Comparison of ENCODE assay signal across 1 cellular context in the genomic region with DNA sequence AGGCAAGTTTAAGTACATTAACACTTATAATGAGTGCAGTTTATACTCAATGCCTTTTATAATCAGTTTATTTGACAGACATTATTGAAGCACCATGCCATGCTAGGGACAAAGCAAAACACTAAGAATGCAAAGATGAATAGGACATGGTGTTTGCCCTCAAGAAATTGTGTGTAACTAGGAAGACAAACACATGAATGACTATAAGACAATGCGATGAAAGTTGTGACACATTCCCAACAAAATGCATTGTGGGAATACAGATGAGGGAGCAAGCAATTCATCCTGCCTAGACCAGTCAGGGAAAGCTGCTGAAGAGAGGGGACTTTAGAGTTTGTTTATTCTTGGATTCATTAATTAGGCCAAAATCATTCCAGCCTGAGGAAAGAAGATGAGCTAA.
TF ChIP-seq lines count a peak whose summit lies in the region.

No MANE protein-coding gene starts in this region.

TF ChIP-seq in IMR-90, 13 proteins besides CTCF, POLR2A, EP300 and RAD21 (continued from another document):
- TF ChIP-seq MXI1 (IDR thresholded peaks at IDR 0.05; ENCODE audit: borderline replicate concordance, low read depth, low read length) = no peak
- TF ChIP-seq FOS (IDR thresholded peaks at IDR 0.05; ENCODE audit: low read depth, low read length) = no peak
- no peak for TF ChIP-seq SMC3 (IDR thresholded peaks at IDR 0.05; ENCODE audit: low read depth, low read length)
- no peak for TF ChIP-seq RCOR1 (IDR thresholded peaks at IDR 0.05; ENCODE audit: insufficient replicate concordance, low read length)
- no peak for TF ChIP-seq MAZ (IDR thresholded peaks at IDR 0.05; ENCODE audit: borderline replicate concordance, low read depth, low read length)
- no peak for TF ChIP-seq RFX5 (IDR thresholded peaks at IDR 0.05; ENCODE audit: low read depth, low read length)
- TF ChIP-seq NFE2L2 (IDR thresholded peaks at IDR 0.05; ENCODE audit: low read depth, low read length) = no peak
- TF ChIP-seq CHD1 (IDR thresholded peaks at IDR 0.05; ENCODE audit: low read depth, low read length) = no peak
